8 cellular contexts compared by ENCODE assay signal in genomic region chr1:150922519-150922975, GRCh38.
DNase-seq lines count a peak whose midpoint lies in the region; ATAC-seq lines count a peak whose summit lies in the region.

No MANE protein-coding gene starts in this region.

- ATAC-seq in GM18517 (IDR thresholded peaks at IDR 0.05; ENCODE audit: unreplicated experiment) = peak; percentile 53
- peak; percentile 42 for ATAC-seq in HG03558 (IDR thresholded peaks at IDR 0.05; ENCODE audit: extremely low read depth, unreplicated experiment)

- DNase-seq in ACHN = peak; percentile 92
- DNase-seq in NCI-H748 (lab: John Stamatoyannopoulos, UW; ENCODE audit: unreplicated experiment) = peak; percentile 73
- DNase-seq in activated CD4-positive, alpha-beta T cell treated with anti-CD3 and anti-CD28 coated beads, Interleukin-2, amount 50 U/mL, for 1 hour = peak; percentile 70
- peak; percentile 88 for DNase-seq in dedifferentiated amniotic fluid mesenchymal stem cell (ENCODE audit: extremely low spot score)
- peak; percentile 70 for DNase-seq in medulla oblongata (ENCODE audit: extremely low spot score)
- peak; percentile 43 to 72 for DNase-seq in stimulated activated CD8-positive, alpha-beta memory T cell treated with anti-CD3 and anti-CD28 coated beads, Interleukin-15, amount 100 ng/mL, for 4 hours (ENCODE audit: low read depth in 2 of 2)

- in situ Hi-C loops in ACHN (cut with HindIII; ENCODE audit: low pct_ligation_motif_present, low pct_unique_long_range_greater_than_20kb, low sequenced_read_pairs) = no loop called here

Comparison
In these comparisons a context has a peak if more than half of its experiments do, and no peak if none do; other contexts are left out.
1. Peak in every context shown above with its lines: DNase-seq and ATAC-seq.